In the genomic region with DNA sequence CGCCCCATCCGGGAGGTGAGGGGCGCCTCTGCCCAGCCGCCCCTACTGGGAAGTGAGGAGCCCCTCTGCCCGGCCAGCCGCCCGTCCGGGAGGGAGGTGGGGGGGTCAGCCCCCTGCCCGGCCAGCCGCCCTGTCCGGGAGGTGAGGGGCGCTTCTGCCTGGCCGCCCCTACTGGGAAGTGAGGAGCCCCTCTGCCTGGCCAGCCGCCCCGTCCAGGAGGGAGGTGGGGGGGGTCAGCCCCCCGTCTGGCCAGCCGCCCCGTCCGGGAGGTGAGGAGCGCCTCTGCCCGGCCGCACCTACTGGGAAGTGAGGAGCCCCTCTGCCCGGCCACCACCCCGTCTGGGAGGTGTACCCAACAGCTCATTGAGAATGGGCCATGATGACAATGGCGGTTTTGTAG, we compare ENCODE assay signal across 10 cellular contexts. TPM values are rescaled to one million over a fixed set of nuclear protein-coding genes. Genes with fewer than 3 reads are reported as not detected.
DNase-seq lines count a peak whose midpoint lies in the region; TF ChIP-seq lines count a peak whose summit lies in the region.
"Not testable (repeated sequence)": the region's sequence is repeated elsewhere in the genome, so short reads cannot be mapped to it uniquely, and the experiment has no call there.
"Had no signal": no experiment of that assay in that cellular context is flagged by ENCODE, and none has a peak within 500 bp of the region (broad histone marks: within the 10 kb centered on the region; RNA-seq: fewer than 3 reads in every experiment).

No MANE protein-coding gene starts in this region.

- not testable (repeated sequence) for H3K36me3 Mint-ChIP-seq in osteocyte (ENCODE audit: unreplicated experiment)

- H3K27ac Mint-ChIP-seq in osteocyte (ENCODE audit: unreplicated experiment) = not testable (repeated sequence)

- peaks cover 56% of the 10 kb centered on the region for H3K27me3 Mint-ChIP-seq in osteocyte (ENCODE audit: unreplicated experiment)

- not testable (repeated sequence) for TF ChIP-seq CTCF in osteocyte (IDR thresholded peaks at IDR 0.05)

- not testable (repeated sequence) for H3K9me3 Mint-ChIP-seq in osteocyte (ENCODE audit: unreplicated experiment)

- peak; percentile 71 for DNase-seq in osteocyte (ENCODE audit: extremely low spot score, unreplicated experiment)

- not testable (repeated sequence) for H3K4me3 Mint-ChIP-seq in osteocyte (ENCODE audit: unreplicated experiment)

- H3K4me1 Mint-ChIP-seq in osteocyte (ENCODE audit: unreplicated experiment) = not testable (repeated sequence)

RNA-seq across cellular contexts. Expression of gene CDK5R2, which starts 27.7 kb away (rescaled TPM):
- total RNA-seq in osteocyte = not detected in 2 replicates
- total RNA-seq: B cell; CD4-positive, alpha-beta memory T cell; CD4-positive, alpha-beta T cell; CD4-positive, CD25-positive, alpha-beta regulatory T cell; CD8-positive, alpha-beta memory T cell; CD8-positive, alpha-beta T cell had no signal

RNA-seq across cellular contexts. Expression of gene WNT10A, which starts 51.1 kb away (rescaled TPM):
- not detected in 2 replicates for total RNA-seq in osteocyte

RNA-seq across cellular contexts. Expression of gene FEV, which starts 53.2 kb away (rescaled TPM):
- total RNA-seq in osteocyte = not detected in 2 replicates
- total RNA-seq: A172; B cell; Caco-2; Calu3; CD4-positive, alpha-beta memory T cell; CD4-positive, alpha-beta T cell; CD4-positive, CD25-positive, alpha-beta regulatory T cell; CD8-positive, alpha-beta memory T cell; CD8-positive, alpha-beta T cell had no signal
